Comparison of ENCODE assay signal across 21 cellular contexts in genomic region chr6:111809264-111809663, GRCh38.
DNase-seq lines count a peak whose midpoint lies in the region; ATAC-seq and TF ChIP-seq lines count a peak whose summit lies in the region.
"Had no signal": no experiment of that assay in that cellular context is flagged by ENCODE, and none has a peak within 500 bp of the region (broad histone marks: within the 10 kb centered on the region; RNA-seq: fewer than 3 reads in every experiment).

No MANE protein-coding gene starts in this region.

- H3K36me3 Mint-ChIP-seq in activated CD4-positive, alpha-beta T cell treated with anti-CD3 and anti-CD28 coated beads for 36 hours (ENCODE audit: low read depth) = peaks cover 76% of the 10 kb centered on the region
- peaks cover 41% of the 10 kb centered on the region for H3K36me3 Mint-ChIP-seq in T-cell

- H3K4me3 ChIP-seq in foreskin fibroblast (ENCODE audit: low read depth in 1 of 2, low read length in 2 of 2) (no peak overlapping the region), lower lobe of right lung (no peak overlapping the region)
- H3K4me3 ChIP-seq: A549, hepatocyte, neural progenitor cell had no signal

- H3K27ac ChIP-seq in lower lobe of right lung = no peak overlapping the region
- H3K27ac ChIP-seq: A549, hepatocyte, neural progenitor cell had no signal

- ATAC-seq in activated CD4-positive, alpha-beta T cell treated with anti-CD3 and anti-CD28 coated beads for 36 hours = no peak
- ATAC-seq in T-cell (replicated peaks in 1 of 4) (no peak), GM18907 (IDR thresholded peaks at IDR 0.05; ENCODE audit: unreplicated experiment) (no peak), lower lobe of right lung (no peak)
- ATAC-seq: A549 had no signal

- H3K27me3 Mint-ChIP-seq in activated CD4-positive, alpha-beta T cell treated with anti-CD3 and anti-CD28 coated beads for 36 hours = no peaks in the 10 kb centered on the region
- no peaks in the 10 kb centered on the region for H3K27me3 Mint-ChIP-seq in T-cell
- H3K27me3 Mint-ChIP-seq: activated B cell treated with CpG ODN at 0.5 μM for 24 hours had no signal

- no peak overlapping the region for H3K4me3 Mint-ChIP-seq in activated CD4-positive, alpha-beta T cell treated with anti-CD3 and anti-CD28 coated beads for 36 hours
- peak overlapping the region in 1 of 3 donors; percentile 8 for H3K4me3 Mint-ChIP-seq in T-cell
- H3K4me3 Mint-ChIP-seq: activated B cell treated with CpG ODN at 0.5 μM for 24 hours, neural progenitor cell had no signal

- TF ChIP-seq CTCF in foreskin fibroblast (IDR thresholded peaks at IDR 0.05; ENCODE audit: low read depth, low read length) (no peak), lower lobe of right lung (IDR thresholded peaks at IDR 0.05) (no peak)

- no peaks in the 10 kb centered on the region for H3K9me3 ChIP-seq in lower lobe of right lung
- H3K9me3 ChIP-seq: A549 had no signal

- CTCF ChIA-PET in activated CD4-positive, alpha-beta T cell treated with anti-CD3 and anti-CD28 coated beads for 36 hours (lab: Charles Lee) = interaction anchor here (0.7 to 2.8 kb wide), 8 partner anchors 9 to 56 kb away, joined by 3 to 15 read pairs (median 4); no protein-coding TSS in a partner anchor
- CTCF ChIA-PET in T-cell (lab: Charles Lee) = interaction anchor here in 1 of 2 donors (1.4 to 1.9 kb wide), 2 partner anchors 14 to 35 kb away, joined by 3 to 5 read pairs; no protein-coding TSS in a partner anchor

- H3K36me3 ChIP-seq in lower lobe of right lung = no peaks in the 10 kb centered on the region
- H3K36me3 ChIP-seq: neural progenitor cell had no signal

- intact Hi-C loops in activated CD4-positive, alpha-beta T cell treated with anti-CD3 and anti-CD28 coated beads for 36 hours (cut with DNase I, micrococcal nuclease) = no loop called here
- intact Hi-C loops in lower lobe of right lung (cut with DNase I) = no loop called here

- H3K4me1 ChIP-seq in lower lobe of right lung = peaks cover 34% of the 10 kb centered on the region

- no peak for DNase-seq in activated CD4-positive, alpha-beta T cell treated with anti-CD3 and anti-CD28 coated beads for 36 hours
- no peak for DNase-seq in activated CD4-positive, alpha-beta T cell treated with anti-CD3 and anti-CD28 coated beads, Interleukin-2, amount 50 U/mL, for 1 hour
- DNase-seq in ELR (ENCODE audit: low read depth) = peak; percentile 36
- DNase-seq in T-cell = no peak
- peak; percentile 54 to 68 for DNase-seq in foreskin fibroblast
- DNase-seq in SIG-M5 (lab: John Stamatoyannopoulos, UW) = no peak
- DNase-seq in lower lobe of right lung = no peak
- DNase-seq: activated B cell treated with CpG ODN at 0.5 μM for 24 hours; amniotic stem cell; caudate nucleus; kidney; NCI-H1417 treated with DMSO at 0.1 percent for 48 hours; NCI-H446; retina; SHP77; stimulated activated CD4-positive, alpha-beta T cell treated with anti-CD3 and anti-CD28 coated beads, Interleukin-15, amount 100 ng/mL, for 24 hours; T-helper 2 cell had no signal

- H3K27ac Mint-ChIP-seq in activated CD4-positive, alpha-beta T cell treated with anti-CD3 and anti-CD28 coated beads for 36 hours = peak overlapping the region; percentile 82
- peak overlapping the region; percentile 89 to 95 for H3K27ac Mint-ChIP-seq in T-cell
- H3K27ac Mint-ChIP-seq: activated B cell treated with CpG ODN at 0.5 μM for 24 hours, neural progenitor cell had no signal

- no peaks in the 10 kb centered on the region for H3K27me3 ChIP-seq in lower lobe of right lung (ENCODE audit: low read depth)
- H3K27me3 ChIP-seq: hepatocyte, neural progenitor cell had no signal

- H3K9me3 Mint-ChIP-seq in activated CD4-positive, alpha-beta T cell treated with anti-CD3 and anti-CD28 coated beads for 36 hours (ENCODE audit: low read depth) = no peaks in the 10 kb centered on the region
- H3K9me3 Mint-ChIP-seq in T-cell = peaks cover 0 to 4% (median 0%) of the 10 kb centered on the region in 3 donors
- H3K9me3 Mint-ChIP-seq: activated B cell treated with CpG ODN at 0.5 μM for 24 hours, neural progenitor cell had no signal

- peaks cover 97% of the 10 kb centered on the region for H3K4me1 Mint-ChIP-seq in activated CD4-positive, alpha-beta T cell treated with anti-CD3 and anti-CD28 coated beads for 36 hours
- peaks cover 95 to 99% (median 97%) of the 10 kb centered on the region in 3 donors for H3K4me1 Mint-ChIP-seq in T-cell

- POLR2A ChIA-PET in activated CD4-positive, alpha-beta T cell treated with anti-CD3 and anti-CD28 coated beads for 36 hours (lab: Charles Lee) = interaction anchor here (0.6 to 2.3 kb wide), 3 partner anchors 15 to 48 kb away, joined by 3 to 13 read pairs (median 9); no protein-coding TSS in a partner anchor
- POLR2A ChIA-PET in T-cell (lab: Charles Lee) = no interaction called here

Comparison
In these comparisons a context has a peak if more than half of its experiments do, and no peak if none do; other contexts are left out.
1. DNase-seq: peak in ELR (single experiment) and foreskin fibroblast (2 of 2); none in activated CD4-positive, alpha-beta T cell treated with anti-CD3 and anti-CD28 coated beads for 36 hours (single experiment), activated CD4-positive, alpha-beta T cell treated with anti-CD3 and anti-CD28 coated beads, Interleukin-2, amount 50 U/mL, for 1 hour (single experiment), T-cell (0 of 34), SIG-M5 (single experiment) and lower lobe of right lung (single experiment).